26 cellular contexts compared by ENCODE assay signal in genomic region chr7:30708412-30708811, GRCh38. TPM values are rescaled to one million over a fixed set of nuclear protein-coding genes. Genes with fewer than 3 reads are reported as not detected.
A peak's percentile ranks its signal among the peaks of the same experiment; 100 is the strongest.
DNase-seq lines count a peak whose midpoint lies in the region; ATAC-seq, FAIRE-seq and TF ChIP-seq lines count a peak whose summit lies in the region.
"Had no signal": no experiment of that assay in that cellular context is flagged by ENCODE, and none has a peak within 500 bp of the region (broad histone marks: within the 10 kb centered on the region; RNA-seq: fewer than 3 reads in every experiment).

No MANE protein-coding gene starts in this region.

- H2BK12ac ChIP-seq in neuronal stem cell (ENCODE audit: low read length): no peak overlapping the region

- no peak overlapping the region for H2BK5ac ChIP-seq in neuronal stem cell (ENCODE audit: low read length)

- no peak overlapping the region for H3K9ac ChIP-seq in neuronal stem cell (ENCODE audit: low read depth, low read length, poor library complexity)
- H3K9ac ChIP-seq: BLaER1 treated with 17β-estradiol and CSF1 and Interleukin-3, amounts not matched to agents 10 nM and 100 nM had no signal

- no peak overlapping the region for H3K23ac ChIP-seq in neuronal stem cell (ENCODE audit: low read depth, low read length, poor library complexity)

- H3K79me1 ChIP-seq in neuronal stem cell (ENCODE audit: low read depth, low read length): no peaks in the 10 kb centered on the region

- no peak overlapping the region for H3K4me2 ChIP-seq in neuronal stem cell (ENCODE audit: insufficient read depth, low read length, poor library complexity, severe bottlenecking)

- TF ChIP-seq CTCF in heart right ventricle (IDR thresholded peaks at IDR 0.05): no peak

- peaks cover 0 to 26% (median 13%) of the 10 kb centered on the region in 9 donors for H3K4me1 ChIP-seq in heart right ventricle
- peaks cover 0 to 9% of the 10 kb centered on the region in 2 donors for H3K4me1 ChIP-seq in neuronal stem cell (ENCODE audit: control insufficient read depth in 2 of 2, insufficient read depth in 1 of 2, low read depth in 1 of 2, low read length in 2 of 2)

- H3K27me3 ChIP-seq in heart right ventricle (no peaks in the 10 kb centered on the region), neuronal stem cell (ENCODE audit: control insufficient read depth in 3 of 3, insufficient read depth in 3 of 3, low read depth in 1 of 3, low read length in 3 of 3) (peaks cover 0 to 4% (median 0%) of the 10 kb centered on the region in 3 experiments)
- H3K27me3 ChIP-seq: BLaER1 treated with 17β-estradiol and CSF1 and Interleukin-3, amounts not matched to agents 10 nM and 100 nM had no signal

- no peaks in the 10 kb centered on the region for H3K36me3 ChIP-seq in heart right ventricle
- no peaks in the 10 kb centered on the region for H3K36me3 ChIP-seq in neuronal stem cell (replicated peaks in 1 of 2; ENCODE audit: control insufficient read depth in 2 of 2, insufficient read depth in 2 of 2, low read length in 2 of 2)
- H3K36me3 ChIP-seq: BLaER1 treated with 17β-estradiol and CSF1 and Interleukin-3, amounts not matched to agents 10 nM and 100 nM had no signal

- 64 to 67% methylated on average over 4 of the region's 4 CpGs for WGBS in heart right ventricle, 2 donors
- WGBS in neuronal stem cell (ENCODE audit: extremely low coverage in 2 of 2, insufficient read length in 2 of 2, insufficient replicate concordance in 1 of 2), 2 donors: no CpG with 5 or more reads among the region's 4 CpGs

- H3K27ac ChIP-seq in heart right ventricle: peak overlapping the region in 9 of 10 donors; percentile 18 to 76 (median 50)
- H3K27ac ChIP-seq in neuronal stem cell (replicated peaks; ENCODE audit: low read length): no peak overlapping the region
- H3K27ac ChIP-seq: BLaER1 treated with 17β-estradiol and CSF1 and Interleukin-3, amounts not matched to agents 10 nM and 100 nM; RWPE1 had no signal

- H3K4ac ChIP-seq in neuronal stem cell (ENCODE audit: low read length): no peak overlapping the region

- DNase-seq in Right ventricle myocardium superior: no peak
- DNase-seq in cardiac septum (ENCODE audit: low spot score): no peak
- peak; percentile 36 to 54 for DNase-seq in heart right ventricle
- no peak for DNase-seq in neuronal stem cell (ENCODE audit: low spot score)
- no peak for DNase-seq in urothelium cell line (ENCODE audit: low spot score)
- DNase-seq in stimulated activated CD4-positive, alpha-beta T cell treated with anti-CD3 and anti-CD28 coated beads, Interleukin-4, amount 100 ng/mL, for 24 hours: no peak
- DNase-seq in activated CD8-positive, alpha-beta memory T cell treated with anti-CD3 and anti-CD28 coated beads, Interleukin-2, amount 50 U/mL, for 48 hours: no peak
- no peak for DNase-seq in head of caudate nucleus
- DNase-seq: 8988T; CD8-positive, alpha-beta T cell; DMS153; H9; HFFc6; Karpas-422; NCI-H1417 treated with DMSO at 0.1 percent for 48 hours; NCI-H187 treated with DMSO at 0.1 percent for 48 hours; NCI-H226; NCI-H510A treated with DMSO at 0.1 percent for 48 hours; NCI-H774; NK-92 treated with Interleukin-12 subunit alpha and Interleukin-12 subunit beta, amount 100 ng/mL, for 24 hours had no signal

- no peak overlapping the region for H2AFZ ChIP-seq in neuronal stem cell (ENCODE audit: low read length)

- no peak overlapping the region for H4K8ac ChIP-seq in neuronal stem cell (ENCODE audit: low read depth, low read length)

- no peak overlapping the region for H3K14ac ChIP-seq in neuronal stem cell (ENCODE audit: low read length)

- FAIRE-seq in urothelium cell line (lab: Jason Lieb, UNC): peak; percentile 40
- FAIRE-seq: GM12891 had no signal

- H2BK120ac ChIP-seq in neuronal stem cell (ENCODE audit: low read depth, low read length): no peak overlapping the region

- no peak overlapping the region for H3K4me3 ChIP-seq in heart right ventricle
- H3K4me3 ChIP-seq in neuronal stem cell (ENCODE audit: low read length in 2 of 2): no peak overlapping the region
- H3K4me3 ChIP-seq: BLaER1 treated with 17β-estradiol and CSF1 and Interleukin-3, amounts not matched to agents 10 nM and 100 nM had no signal

- ATAC-seq in Right ventricle myocardium superior (ENCODE audit: poor library complexity) (peak; percentile 52), heart right ventricle (peak; percentile 41 to 82 (median 56))
- ATAC-seq: CD8-positive, alpha-beta T cell had no signal

- H3K9me3 ChIP-seq in heart right ventricle (peaks cover 0 to 5% (median 0%) of the 10 kb centered on the region in 11 donors), neuronal stem cell (replicated peaks in 1 of 2; ENCODE audit: control insufficient read depth in 2 of 2, insufficient read depth in 1 of 2, low read depth in 1 of 2, low read length in 2 of 2) (peaks cover 0 to 2% of the 10 kb centered on the region in 2 donors)
- H3K9me3 ChIP-seq: BLaER1 treated with 17β-estradiol and CSF1 and Interleukin-3, amounts not matched to agents 10 nM and 100 nM had no signal

- peak overlapping the region; percentile 69 for H4K91ac ChIP-seq in neuronal stem cell (ENCODE audit: low read depth, low read length, poor library complexity)

- no peak overlapping the region for H2BK15ac ChIP-seq in neuronal stem cell (ENCODE audit: low read length)

- H3K18ac ChIP-seq in neuronal stem cell (ENCODE audit: low read length): no peak overlapping the region

- intact Hi-C loops in Right ventricle myocardium superior (cut with DNase I) (no loop called here), cardiac septum (cut with DNase I) (no loop called here), heart right ventricle (cut with DNase I) (no loop called here), head of caudate nucleus (cut with DNase I) (no loop called here)

- no peak overlapping the region for H2AK5ac ChIP-seq in neuronal stem cell (ENCODE audit: low read depth, low read length)

RNA-seq across cellular contexts. Expression of gene CRHR2, which starts 26.2 kb away (rescaled TPM):
- total RNA-seq in Right ventricle myocardium superior (0.24 TPM), cardiac septum (0.57 TPM), heart right ventricle (1 to 10 TPM in 1 of 10 donors, under 1 TPM in 8, not detected in 1; 0.07 to 1.0 (median 0.28) TPM)
- 1 to 10 TPM in 1 of 2 donors, under 1 TPM in 1; 0.10 to 1.2 TPM for polyA plus RNA-seq in heart right ventricle
- 0.08 TPM for polyA plus RNA-seq in neuronal stem cell (2013, experiment 1 of 2)
- polyA plus RNA-seq in neuronal stem cell (2013, experiment 2 of 2): 0.04 TPM
- total RNA-seq: G401, HFFc6, MCF 10A had no signal
- polyA plus RNA-seq: IgD-negative memory B cell had no signal

RNA-seq across cellular contexts. Expression of gene INMT, which starts 43.5 kb away (rescaled TPM):
- total RNA-seq in Right ventricle myocardium superior (40.4 TPM), cardiac septum (17.3 TPM), heart right ventricle (10 to 100 TPM; 12.3 to 57.3 (median 26.9) TPM)
- 10 to 100 TPM; 14.2 to 56.3 TPM for polyA plus RNA-seq in heart right ventricle
- polyA plus RNA-seq in neuronal stem cell (2013, experiment 1 of 2): 0.79 TPM
- 1.1 TPM for polyA plus RNA-seq in neuronal stem cell (2013, experiment 2 of 2)
- total RNA-seq: HFFc6, MCF 10A had no signal
- polyA plus RNA-seq: IgD-negative memory B cell had no signal

Comparison
In these comparisons a context has a peak if more than half of its experiments do, and no peak if none do; other contexts are left out.
1. DNase-seq: peak in heart right ventricle (2 of 2); none in Right ventricle myocardium superior (single experiment), cardiac septum (single experiment), neuronal stem cell (single experiment), urothelium cell line (single experiment), stimulated activated CD4-positive, alpha-beta T cell treated with anti-CD3 and anti-CD28 coated beads, Interleukin-4, amount 100 ng/mL, for 24 hours (single experiment), activated CD8-positive, alpha-beta memory T cell treated with anti-CD3 and anti-CD28 coated beads, Interleukin-2, amount 50 U/mL, for 48 hours (single experiment) and head of caudate nucleus (0 of 42).